In the genomic region with DNA sequence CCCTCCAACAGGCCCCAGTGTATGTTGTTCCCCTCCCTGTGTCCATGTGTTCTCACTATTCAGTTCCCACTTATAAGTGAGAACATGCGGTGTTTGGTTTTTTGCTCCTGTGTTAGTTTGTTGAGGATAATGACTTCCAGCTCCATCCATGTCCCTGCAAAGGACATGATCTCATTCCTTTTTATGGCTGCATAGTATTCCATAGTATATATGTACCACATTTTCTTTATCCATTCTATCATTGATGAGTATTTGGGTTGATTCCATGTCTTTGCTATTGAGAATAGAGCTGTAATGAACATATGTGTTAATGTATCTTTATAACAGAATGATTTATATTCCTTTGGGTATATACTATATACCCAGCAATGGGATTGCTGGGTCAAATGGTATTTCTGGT, we compare ENCODE assay signal across 2 cellular contexts. TPM values are rescaled to one million over a fixed set of nuclear protein-coding genes. Genes with fewer than 3 reads are reported as not detected.
"Had no signal": no experiment of that assay in that cellular context is flagged by ENCODE, and none has a peak within 500 bp of the region (broad histone marks: within the 10 kb centered on the region; RNA-seq: fewer than 3 reads in every experiment).

No MANE protein-coding gene starts in this region.

RNA-seq across cellular contexts. Expression of a gene that starts 16.1 kb away (rescaled TPM):
- total RNA-seq: endodermal cell, esophagus mucosa had no signal
